In genomic region chr17:62703269-62703775, GRCh38 we compare ENCODE assay signal across 8 cellular contexts.
DNase-seq lines count a peak whose midpoint lies in the region; ATAC-seq and TF ChIP-seq lines count a peak whose summit lies in the region.

No MANE protein-coding gene starts in this region.

- DNase-seq in ACHN = peak; percentile 86
- peak; percentile 52 to 77 for DNase-seq in SJSA1 (ENCODE audit: low read depth in 1 of 2, low spot score in 2 of 2)
- peak; percentile 56 for DNase-seq in fibroblast of mammary gland (ENCODE audit: low read depth)
- DNase-seq in retinal pigment epithelial cell (ENCODE audit: low read depth) = no peak
- no peak for DNase-seq in hepatic stellate cell (ENCODE audit: low spot score)
- no peak for DNase-seq in NCI-H526 (lab: John Stamatoyannopoulos, UW)

- H3K36me3 ChIP-seq in SJSA1 = peaks cover 7% of the 10 kb centered on the region; the same call in 1 of the 2 replicates

- TF ChIP-seq POLR2A in GM18505 (IDR thresholded peaks at IDR 0.05; ENCODE audit: borderline replicate concordance, extremely low read depth, insufficient read depth, insufficient read length) = no peak

- ATAC-seq in GM19455 (IDR thresholded peaks at IDR 0.05; ENCODE audit: unreplicated experiment) (peak; percentile 25), GM18505 (IDR thresholded peaks at IDR 0.05; ENCODE audit: unreplicated experiment) (no peak)

- H3K4me3 ChIP-seq in SJSA1 = peak overlapping the region; percentile 93
- H3K4me3 ChIP-seq in fibroblast of mammary gland (ENCODE audit: control insufficient read depth, low read depth, low read length) = peak overlapping the region; percentile 36
- peak overlapping the region; percentile 27 for H3K4me3 ChIP-seq in retinal pigment epithelial cell (ENCODE audit: low read length)

- H3K4me1 ChIP-seq in SJSA1 (replicated peaks) = peaks cover 32% of the 10 kb centered on the region

- H3K9me3 ChIP-seq in SJSA1 (replicated peaks) = no peaks in the 10 kb centered on the region

- in situ Hi-C loops in ACHN (cut with HindIII; ENCODE audit: low pct_ligation_motif_present, low pct_unique_long_range_greater_than_20kb, low sequenced_read_pairs) = no loop called here

- no peaks in the 10 kb centered on the region for H3K27me3 ChIP-seq in SJSA1 (replicated peaks)

- TF ChIP-seq CTCF in fibroblast of mammary gland (conservative IDR thresholded peaks at IDR 0.05; ENCODE audit: control insufficient read depth, insufficient read depth, low read depth, low read length) = no peak
- no peak for TF ChIP-seq CTCF in retinal pigment epithelial cell (conservative IDR thresholded peaks at IDR 0.05; ENCODE audit: low read depth, low read length)

- peak overlapping the region; percentile 60 for H3K27ac ChIP-seq in SJSA1

Comparison
In these comparisons a context has a peak if more than half of its experiments do, and no peak if none do; other contexts are left out.
1. DNase-seq: peak in ACHN (single experiment), SJSA1 (2 of 2) and fibroblast of mammary gland (single experiment); none in retinal pigment epithelial cell (single experiment), hepatic stellate cell (single experiment) and NCI-H526 (0 of 2).
2. H3K4me3 ChIP-seq: peak in every context shown above with its lines; median percentile 93 in SJSA1; 36 in fibroblast of mammary gland; 27 in retinal pigment epithelial cell.